Comparison of ENCODE assay signal across 18 cellular contexts in genomic region chr5:547086-547924, GRCh38. TPM values are rescaled to one million over a fixed set of nuclear protein-coding genes. Genes with fewer than 3 reads are reported as not detected.
DNase-seq lines count a peak whose midpoint lies in the region; ATAC-seq and TF ChIP-seq lines count a peak whose summit lies in the region.
"Had no signal": no experiment of that assay in that cellular context is flagged by ENCODE, and none has a peak within 500 bp of the region (broad histone marks: within the 10 kb centered on the region; RNA-seq: fewer than 3 reads in every experiment).

No MANE protein-coding gene starts in this region.

- H3K4me3 ChIP-seq in mammary epithelial cell (replicated peaks in 1 of 3; ENCODE audit: insufficient read depth in 1 of 3, low read depth in 2 of 3, low read length in 3 of 3) (no peak overlapping the region), dorsolateral prefrontal cortex (no peak overlapping the region), left lung (no peak overlapping the region), transverse colon (no peak overlapping the region), osteoblast (ENCODE audit: insufficient read depth, low read length) (no peak overlapping the region)
- H3K4me3 ChIP-seq: GM23338, MG63, skin epidermis had no signal

- peak; percentile 21 for DNase-seq in mammary epithelial cell
- DNase-seq in MCF 10A (ENCODE audit: unreplicated experiment): no peak
- DNase-seq in dorsolateral prefrontal cortex: peak in 6 of 10 donors; percentile 12 to 36 (median 26)
- peak; percentile 22 to 69 for DNase-seq in left lung
- DNase-seq in transverse colon: peak; percentile 20
- no peak for DNase-seq in osteoblast (ENCODE audit: insufficient read length, low spot score, missing footprints)
- no peak for DNase-seq in NCI-H524 (lab: John Stamatoyannopoulos, UW)
- DNase-seq: DND-41; NCI-H187; NCI-H226; NK-92 treated with Interleukin-12 subunit alpha and Interleukin-12 subunit beta, amount 100 ng/mL, for 24 hours; SIG-M5; stimulated activated CD4-positive, alpha-beta T cell treated with anti-CD3 and anti-CD28 coated beads, Interleukin-4, amount 100 ng/mL, for 4 hours; substantia nigra had no signal

- no peaks in the 10 kb centered on the region for H3K36me3 ChIP-seq in mammary epithelial cell (ENCODE audit: insufficient read depth, low read length)
- no peaks in the 10 kb centered on the region for H3K36me3 ChIP-seq in left lung
- H3K36me3 ChIP-seq in transverse colon: no peaks in the 10 kb centered on the region
- no peaks in the 10 kb centered on the region for H3K36me3 ChIP-seq in osteoblast (ENCODE audit: insufficient read depth, low read length)
- H3K36me3 ChIP-seq: MG63 had no signal

- no peak for ATAC-seq in left lung
- ATAC-seq in GM21360 (IDR thresholded peaks at IDR 0.05; ENCODE audit: unreplicated experiment): no peak
- ATAC-seq: GM23338 had no signal

- no peak overlapping the region for H3K9ac ChIP-seq in mammary epithelial cell (ENCODE audit: insufficient read depth, low read length)

- 3% methylated on average over 7 of the region's 22 CpGs for WGBS in mammary epithelial cell (ENCODE audit: low coverage, missing lambda C conversion rate)
- WGBS in transverse colon (ENCODE audit: low coverage in 1 of 2), 2 donors: 73% methylated on average over 14 of the region's 22 CpGs; no CpG with 5 or more reads in 1 of the 2 donors

- H3K9me3 ChIP-seq in mammary epithelial cell (replicated peaks; ENCODE audit: insufficient read depth, low read length) (no peaks in the 10 kb centered on the region), left lung (no peaks in the 10 kb centered on the region), transverse colon (no peaks in the 10 kb centered on the region), osteoblast (ENCODE audit: low read depth, low read length) (no peaks in the 10 kb centered on the region)

- no TSS peak for BruUV-seq in mammary epithelial cell (replicated peaks; lab: Mats Ljungman, UMichigan)
- BruUV-seq in MCF 10A (replicated peaks; lab: Mats Ljungman, UMichigan): no TSS peak

- in situ Hi-C loops in mammary epithelial cell (cut with MboI; ENCODE audit: low sequenced_read_pairs in 2 of 2): no loop called here
- in situ Hi-C loops in transverse colon (cut with MboI; ENCODE audit: low pct_ligation_motif_present in 1 of 4, low pct_unique_long_range_greater_than_20kb in 1 of 4, low sequenced_read_pairs in 3 of 4): no loop called here

- H3K27me3 ChIP-seq in mammary epithelial cell (ENCODE audit: insufficient read depth, low read length) (no peaks in the 10 kb centered on the region), dorsolateral prefrontal cortex (peaks cover 0 to 69% (median 33%) of the 10 kb centered on the region in 45 donors), left lung (peaks cover 0 to 72% of the 10 kb centered on the region in 2 donors), transverse colon (peaks cover 15% of the 10 kb centered on the region), osteoblast (ENCODE audit: insufficient read depth, low read length) (peaks cover 14% of the 10 kb centered on the region)

- H3K79me2 ChIP-seq in mammary epithelial cell (ENCODE audit: insufficient read depth, low read length) (no peaks in the 10 kb centered on the region), osteoblast (ENCODE audit: insufficient read depth, low read length) (no peaks in the 10 kb centered on the region)

- no peaks in the 10 kb centered on the region for H3K36me3 Mint-ChIP-seq in MCF 10A (ENCODE audit: insufficient read depth, unreplicated experiment)

- no peak overlapping the region for H3K27ac Mint-ChIP-seq in MCF 10A (ENCODE audit: low read depth, unreplicated experiment)
- H3K27ac Mint-ChIP-seq: GM23338 had no signal

- CTCF ChIA-PET in mammary epithelial cell (lab: Charles Lee; ENCODE audit: low non-redundant PET) (no interaction called here), MCF 10A (lab: Yijun Ruan, JAX) (no interaction called here)

- no peak for TF ChIP-seq CTCF in mammary epithelial cell (conservative IDR thresholded peaks at IDR 0.05 in 1 of 2, IDR thresholded peaks at IDR 0.05 in 1 of 2; ENCODE audit: extremely low read depth in 1 of 2, insufficient read depth in 1 of 2, low read depth in 1 of 2, low read length in 2 of 2)
- TF ChIP-seq CTCF in MCF 10A (IDR thresholded peaks at IDR 0.05; ENCODE audit: unreplicated experiment): no peak
- no peak for TF ChIP-seq CTCF in dorsolateral prefrontal cortex (IDR thresholded peaks at IDR 0.05 in 54 of 56, conservative IDR thresholded peaks at IDR 0.05 in 2 of 56; ENCODE audit: low read depth in 1 of 56, partially characterized antibody in 56 of 56)
- TF ChIP-seq CTCF in left lung (IDR thresholded peaks at IDR 0.05): no peak
- no peak for TF ChIP-seq CTCF in transverse colon (IDR thresholded peaks at IDR 0.05)
- no peak for TF ChIP-seq CTCF in osteoblast (IDR thresholded peaks at IDR 0.05; ENCODE audit: extremely low read depth, low read depth, low read length)

- POLR2A ChIA-PET in MCF 10A (lab: Yijun Ruan, JAX): no interaction called here

- no peaks in the 10 kb centered on the region for H3K4me1 ChIP-seq in mammary epithelial cell (ENCODE audit: insufficient read depth, low read length)
- H3K4me1 ChIP-seq in left lung: peaks cover 0 to 13% of the 10 kb centered on the region in 2 donors
- peaks cover 7 to 48% (median 25%) of the 10 kb centered on the region in 4 donors for H3K4me1 ChIP-seq in transverse colon
- H3K4me1 ChIP-seq in osteoblast (ENCODE audit: insufficient read depth, low read length): peaks cover 7% of the 10 kb centered on the region

- dilution Hi-C loops in mammary epithelial cell (cut with HindIII; ENCODE audit: low sequenced_read_pairs): loop anchor here (5.0 kb wide), 1 partner anchor 45 kb away; no protein-coding TSS in a partner anchor

- H3K27ac ChIP-seq in mammary epithelial cell (ENCODE audit: insufficient read depth, low read depth, low read length): no peak overlapping the region
- H3K27ac ChIP-seq in dorsolateral prefrontal cortex: no peak overlapping the region
- H3K27ac ChIP-seq in left lung: no peak overlapping the region
- peak overlapping the region in 3 of 4 donors; percentile 30 to 46 (median 30) for H3K27ac ChIP-seq in transverse colon
- no peak overlapping the region for H3K27ac ChIP-seq in osteoblast (ENCODE audit: low read depth, low read length)
- H3K27ac ChIP-seq: skin epidermis had no signal

- TF ChIP-seq POLR2A in transverse colon (IDR thresholded peaks at IDR 0.05): no peak

- no peaks in the 10 kb centered on the region for H3K4me1 Mint-ChIP-seq in MCF 10A (ENCODE audit: insufficient read depth, unreplicated experiment)
- H3K4me1 Mint-ChIP-seq: GM23338 had no signal

- no peak for TF ChIP-seq EP300 in transverse colon (IDR thresholded peaks at IDR 0.05; ENCODE audit: low read depth)

- H3K4me3 Mint-ChIP-seq in MCF 10A (ENCODE audit: unreplicated experiment): no peak overlapping the region
- H3K4me3 Mint-ChIP-seq: GM23338 had no signal

- H2AFZ ChIP-seq in mammary epithelial cell (ENCODE audit: low read depth, low read length): no peak overlapping the region
- no peak overlapping the region for H2AFZ ChIP-seq in osteoblast (ENCODE audit: low read length)
- H2AFZ ChIP-seq: GM23338 had no signal

- peaks cover 22% of the 10 kb centered on the region for H3K9me3 Mint-ChIP-seq in MCF 10A (ENCODE audit: unreplicated experiment)

- H3K27me3 Mint-ChIP-seq in MCF 10A (ENCODE audit: insufficient read depth, unreplicated experiment): peaks cover 41% of the 10 kb centered on the region

- H3K4me2 ChIP-seq in mammary epithelial cell (ENCODE audit: insufficient read depth, low read depth, low read length): no peak overlapping the region
- H3K4me2 ChIP-seq in osteoblast (ENCODE audit: insufficient read depth, low read length): no peak overlapping the region
- H3K4me2 ChIP-seq: GM23338 had no signal

- intact Hi-C loops in mammary epithelial cell (cut with micrococcal nuclease): no loop called here
- intact Hi-C loops in MCF 10A (cut with micrococcal nuclease): no loop called here
- intact Hi-C loops in dorsolateral prefrontal cortex (cut with DNase I): no loop called here
- intact Hi-C loops in left lung (cut with DNase I): no loop called here
- intact Hi-C loops in transverse colon (cut with DNase I; ENCODE audit: low total_unique reads): no loop called here

- no peaks in the 10 kb centered on the region for H4K20me1 ChIP-seq in mammary epithelial cell (ENCODE audit: insufficient read depth, low read length)
- H4K20me1 ChIP-seq in osteoblast (ENCODE audit: insufficient read depth, low read length): no peaks in the 10 kb centered on the region

RNA-seq across cellular contexts. Expression of gene SLC9A3, which starts 23.1 kb away (rescaled TPM):
- total RNA-seq in mammary epithelial cell (1 to 10 TPM; 1.0 to 1.3 TPM), MCF 10A (2022) (0.93 and 1.0 TPM in 2 replicates), dorsolateral prefrontal cortex (1 to 10 TPM in 101 of 120 experiments, under 1 TPM in 19; 0.63 to 2.5 (median 1.4) TPM), left lung (1 to 10 TPM in 1 of 2 donors, under 1 TPM in 1; 0.99 to 1.0 TPM), transverse colon (100 to 1,000 TPM in 3 of 4 donors, 1 to 10 TPM in 1; 4.8 to 701 (median 183) TPM), osteoblast (1.2 and 1.4 TPM in 2 replicates)
- 1.00 TPM for polyA plus RNA-seq in mammary epithelial cell
- not detected for polyA minus RNA-seq in mammary epithelial cell

Comparison
In these comparisons a context has a peak if more than half of its experiments do, and no peak if none do; other contexts are left out.
1. DNase-seq: peak in mammary epithelial cell (single experiment), dorsolateral prefrontal cortex (6 of 10), left lung (2 of 2) and transverse colon (single experiment); none in MCF 10A (single experiment), osteoblast (single experiment) and NCI-H524 (0 of 2).
2. H3K27ac ChIP-seq: peak in transverse colon (3 of 4); none in mammary epithelial cell (single experiment), dorsolateral prefrontal cortex (0 of 59), left lung (0 of 2) and osteoblast (single experiment).